In the genomic region with DNA sequence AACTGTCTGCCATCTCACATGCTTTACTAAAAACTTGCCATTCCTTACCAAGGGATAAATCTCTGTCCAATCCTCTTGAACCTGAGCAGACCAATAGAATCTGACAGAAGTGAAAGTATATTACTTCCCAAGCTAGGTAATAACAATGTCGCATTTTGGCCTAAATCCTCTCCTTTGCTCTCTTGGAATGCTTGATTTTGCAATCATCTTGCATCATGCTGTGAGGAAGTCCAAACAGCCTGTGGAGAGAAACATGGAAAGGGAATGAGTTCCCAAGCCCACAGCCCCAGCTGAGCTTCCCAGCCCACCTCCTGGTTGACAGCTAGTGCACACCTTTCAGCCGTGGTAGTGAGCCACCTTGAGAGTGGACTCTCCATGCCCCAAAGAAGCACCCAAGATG, we compare ENCODE assay signal across 17 cellular contexts.
"Had no signal": no experiment of that assay in that cellular context is flagged by ENCODE, and none has a peak within 500 bp of the region (broad histone marks: within the 10 kb centered on the region; RNA-seq: fewer than 3 reads in every experiment).

No MANE protein-coding gene starts in this region.

- H3K4me3 ChIP-seq: body of pancreas, heart left ventricle, right atrium auricular region, SK-N-MC had no signal

- H3K4me1 ChIP-seq: body of pancreas, heart left ventricle, right atrium auricular region had no signal

- DNase-seq: activated CD4-positive, alpha-beta T cell treated with anti-CD3 and anti-CD28 coated beads for 36 hours; activated CD8-positive, alpha-beta memory T cell treated with anti-CD3 and anti-CD28 coated beads, Interleukin-2, amount 50 U/mL, for 48 hours; activated CD8-positive, alpha-beta T cell treated with anti-CD3 and anti-CD28 coated beads, Interleukin-2, amount 10 ng/mL, durations not matched to agents 7 days and 5 days; activated naive CD4-positive, alpha-beta T cell treated with anti-CD3 and anti-CD28 coated beads for 36 hours; body of pancreas; effector memory CD8-positive, alpha-beta T cell; erythroblast; heart left ventricle; naive B cell; posterior cingulate gyrus; stimulated activated CD4-positive, alpha-beta T cell treated with anti-CD3 and anti-CD28 coated beads, Interleukin-2, amount 100 ng/mL, for 24 hours; stimulated activated naive CD4-positive, alpha-beta T cell; T-cell; T1000 had no signal

- ATAC-seq: activated CD4-positive, alpha-beta T cell treated with anti-CD3 and anti-CD28 coated beads for 36 hours; activated CD8-positive, alpha-beta T cell treated with anti-CD3 and anti-CD28 coated beads, Interleukin-2, amount 10 ng/mL, durations not matched to agents 7 days and 5 days; body of pancreas; effector memory CD8-positive, alpha-beta T cell; heart left ventricle; T-cell had no signal

- H3K9me3 ChIP-seq: body of pancreas, heart left ventricle, neutrophil, right atrium auricular region had no signal

- H3K36me3 ChIP-seq: heart left ventricle, neutrophil, right atrium auricular region had no signal

- H3K27me3 ChIP-seq: body of pancreas, heart left ventricle, neutrophil, right atrium auricular region had no signal

- H3K27ac ChIP-seq: body of pancreas, heart left ventricle, neutrophil, right atrium auricular region, SK-N-MC had no signal
